ENCODE assay signal across 14 cellular contexts in the genomic region with DNA sequence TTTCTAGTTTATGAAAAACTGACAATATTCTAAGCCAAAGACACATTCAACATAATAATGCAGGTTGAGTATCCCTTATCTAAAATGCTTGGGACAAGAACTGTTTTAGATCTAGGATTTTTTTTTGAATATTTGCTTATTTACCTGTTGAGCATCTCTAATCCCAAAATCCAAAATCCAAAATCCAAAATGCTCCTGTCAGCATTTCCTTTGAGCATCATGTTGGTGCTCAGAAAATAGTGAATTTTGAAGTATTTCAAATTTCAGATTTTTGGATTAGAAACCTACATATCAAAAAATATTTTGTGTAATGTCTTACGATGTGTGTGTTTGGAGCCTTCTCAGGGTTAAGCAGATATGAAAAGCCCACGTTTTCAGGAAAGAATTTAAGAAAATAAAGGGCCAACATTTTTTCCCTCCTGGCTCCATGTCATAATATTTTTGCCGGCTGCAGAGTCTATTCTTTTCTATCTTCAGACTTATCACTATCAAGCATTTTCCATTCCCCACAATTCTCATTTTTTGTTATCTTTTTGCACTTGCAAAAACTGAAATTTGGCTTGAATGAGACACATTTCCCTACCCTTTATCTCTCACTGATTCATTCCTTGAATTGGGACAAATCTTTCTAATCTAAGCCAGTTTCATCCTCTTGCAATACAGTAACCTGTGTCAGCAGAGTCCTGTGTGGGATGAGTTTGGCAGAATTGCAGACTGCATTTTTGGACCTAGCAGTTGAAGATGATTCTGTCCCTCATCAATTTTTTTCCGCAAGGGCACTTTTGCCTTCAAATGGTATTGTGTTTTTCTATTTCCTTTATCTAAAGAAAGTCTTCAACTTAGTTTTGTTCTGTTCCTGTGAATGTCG.
"Had no signal": no experiment of that assay in that cellular context is flagged by ENCODE, and none has a peak within 500 bp of the region (broad histone marks: within the 10 kb centered on the region; RNA-seq: fewer than 3 reads in every experiment).

No MANE protein-coding gene starts in this region.

- H3K4me2 ChIP-seq: smooth muscle cell had no signal

- H3K9me3 Mint-ChIP-seq: naive thymus-derived CD4-positive, alpha-beta T cell had no signal

- H3K27me3 ChIP-seq: dorsolateral prefrontal cortex, gastrocnemius medialis, neutrophil had no signal

- H3K9me3 ChIP-seq: gastrocnemius medialis, neutrophil had no signal

- DNase-seq: dorsolateral prefrontal cortex; effector CD8-positive, alpha-beta T cell; gastrocnemius medialis; glutamatergic neuron; left colon; naive thymus-derived CD4-positive, alpha-beta T cell; posterior cingulate gyrus; stimulated activated CD4-positive, alpha-beta T cell treated with anti-CD3 and anti-CD28 coated beads, Interleukin-2, amount 100 ng/mL, for 48 hours; stimulated activated naive CD4-positive, alpha-beta T cell treated with Interleukin-2 at 50 U/mL for 16 hours; trophoblast cell had no signal

- ATAC-seq: left colon; naive thymus-derived CD4-positive, alpha-beta T cell had no signal

- H3K4me3 ChIP-seq: coronary artery, dorsolateral prefrontal cortex, gastrocnemius medialis, smooth muscle cell had no signal

- H3K27ac ChIP-seq: coronary artery, dorsolateral prefrontal cortex, neutrophil had no signal

- H3K4me3 Mint-ChIP-seq: naive thymus-derived CD4-positive, alpha-beta T cell had no signal

- FAIRE-seq: urothelium cell line had no signal

- H3K36me3 ChIP-seq: gastrocnemius medialis, neutrophil had no signal
